20 cellular contexts compared by ENCODE assay signal in the genomic region with DNA sequence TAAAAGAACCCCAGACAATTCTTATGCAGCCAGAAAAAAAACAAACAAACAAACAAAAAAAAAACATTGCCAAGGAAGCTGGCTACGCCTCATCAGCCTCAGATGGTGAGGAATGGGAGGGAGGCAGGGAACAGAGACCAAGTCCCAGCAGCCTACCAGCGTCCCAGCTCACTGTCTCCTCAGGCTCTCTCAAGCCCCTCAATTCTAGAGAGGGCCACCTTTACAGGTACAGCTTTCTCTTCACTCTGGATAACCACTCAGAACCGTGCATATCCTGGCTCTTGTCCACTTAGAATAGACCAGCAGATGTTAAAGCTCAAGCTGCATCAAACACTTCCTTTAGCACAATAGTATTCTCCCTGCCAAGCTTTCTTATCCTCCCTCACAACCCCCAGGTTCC.
A peak's percentile ranks its signal among the peaks of the same experiment; 100 is the strongest.
DNase-seq lines count a peak whose midpoint lies in the region; ATAC-seq, FAIRE-seq and TF ChIP-seq lines count a peak whose summit lies in the region.
"Had no signal": no experiment of that assay in that cellular context is flagged by ENCODE, and none has a peak within 500 bp of the region (broad histone marks: within the 10 kb centered on the region; RNA-seq: fewer than 3 reads in every experiment).

No MANE protein-coding gene starts in this region.

- no peaks in the 10 kb centered on the region for H3K79me2 ChIP-seq in H9 (ENCODE audit: insufficient read depth, low read length)

- H3K36me3 ChIP-seq in Caco-2 (ENCODE audit: control insufficient read depth, insufficient read depth, low read length), result no peaks in the 10 kb centered on the region
- H3K36me3 ChIP-seq in bronchial epithelial cell (ENCODE audit: control insufficient read depth, insufficient read depth, low read length), result no peaks in the 10 kb centered on the region
- H3K36me3 ChIP-seq: BLaER1 treated with 17β-estradiol and CSF1 and Interleukin-3, amounts not matched to agents 10 nM and 100 nM had no signal

- H3K23me2 ChIP-seq in H9 (ENCODE audit: insufficient read length, low read depth, low read length, poor library complexity, severe bottlenecking), result no peaks in the 10 kb centered on the region

- H3K9me3 ChIP-seq in Caco-2, result no peaks in the 10 kb centered on the region
- H3K9me3 ChIP-seq in H9 (ENCODE audit: control insufficient read depth, low read depth, low read length), result no peaks in the 10 kb centered on the region

- H2BK15ac ChIP-seq in H9 (ENCODE audit: low read depth, low read length), result no peak overlapping the region

- no peaks in the 10 kb centered on the region for H3K36me3 Mint-ChIP-seq in Caco-2 (ENCODE audit: insufficient read depth, unreplicated experiment)
- H3K36me3 Mint-ChIP-seq in H9 (ENCODE audit: insufficient read depth in 1 of 3, low read depth in 3 of 3), result peaks cover 2 to 6% (median 3%) of the 10 kb centered on the region in 3 experiments; a peak in 5 of 7 replicates
- H3K36me3 Mint-ChIP-seq: CD8-positive, alpha-beta T cell had no signal

- no peak overlapping the region for H2BK20ac ChIP-seq in H9 (ENCODE audit: low read depth, low read length, poor library complexity, severe bottlenecking)

- no peak overlapping the region for H3K14ac ChIP-seq in H9 (ENCODE audit: insufficient read depth, low read length)

- H3K4me1 Mint-ChIP-seq in Caco-2 (ENCODE audit: low read depth, unreplicated experiment) (no peaks in the 10 kb centered on the region), H9 (peaks cover 21 to 25% of the 10 kb centered on the region in 2 experiments)
- H3K4me1 Mint-ChIP-seq: B cell, IgD-negative memory B cell had no signal

- intact Hi-C loops in Caco-2 (cut with micrococcal nuclease; ENCODE audit: unreplicated experiment), result no loop called here
- intact Hi-C loops in Right ventricle myocardium inferior (cut with DNase I), result no loop called here
- intact Hi-C loops in lower leg skin (cut with DNase I; ENCODE audit: low total_unique reads), result no loop called here

- no peak overlapping the region for H4K5ac ChIP-seq in H9 (ENCODE audit: insufficient read length, low read depth, low read length)

- H3K4ac ChIP-seq in H9 (ENCODE audit: low read depth, low read length), result no peak overlapping the region

- no peak overlapping the region for H3K9ac ChIP-seq in H9 (ENCODE audit: extremely low read depth, insufficient read length, low read length)
- H3K9ac ChIP-seq: BLaER1 treated with 17β-estradiol and CSF1 and Interleukin-3, amounts not matched to agents 10 nM and 100 nM; GM23248 had no signal

- H3K56ac ChIP-seq in H9 (ENCODE audit: insufficient read length, low read depth, low read length), result no peak overlapping the region

- CTCF ChIA-PET in Caco-2 (lab: Charles Lee), result no interaction called here

- H2AFZ ChIP-seq in H9 (ENCODE audit: low read length), result no peak overlapping the region
- H2AFZ ChIP-seq: GM23248 had no signal

- H3K23ac ChIP-seq in H9 (ENCODE audit: insufficient read length, low read depth, low read length), result no peak overlapping the region

- POLR2A ChIA-PET in Caco-2 (lab: Charles Lee), result interaction anchor here (0.5 kb wide), 1 partner anchor 518 kb away, joined by 9 read pairs; no protein-coding TSS in a partner anchor

- H3K79me1 ChIP-seq in H9 (ENCODE audit: insufficient read depth, low read depth, low read length, poor library complexity, severe bottlenecking), result no peaks in the 10 kb centered on the region

- H3K4me1 ChIP-seq in Caco-2, result peaks cover 20% of the 10 kb centered on the region
- H3K4me1 ChIP-seq in H9 (ENCODE audit: insufficient read depth, low read length), result peaks cover 7% of the 10 kb centered on the region; the same call in 1 of the 2 replicates
- H3K4me1 ChIP-seq: BLaER1 treated with 17β-estradiol and CSF1 and Interleukin-3, amounts not matched to agents 10 nM and 100 nM had no signal

- WGBS in H9 (ENCODE audit: extremely low coverage, insufficient read length, low lambda C conversion rate), result no CpG with 5 or more reads among the region's 3 CpGs
- WGBS in lower leg skin, 2 donors, result 76% methylated on average over 3 of the region's 3 CpGs

- no peak overlapping the region for H4K91ac ChIP-seq in H9 (ENCODE audit: insufficient read length, low read depth, low read length)

- H2AK5ac ChIP-seq in H9 (ENCODE audit: insufficient read length, low read length), result no peak overlapping the region

- no peak overlapping the region for H3K18ac ChIP-seq in H9 (ENCODE audit: insufficient read length, low read depth, low read length)

- no peak overlapping the region for H4K8ac ChIP-seq in H9 (replicated peaks; ENCODE audit: insufficient read length, low read depth, low read length)

- FAIRE-seq in bronchial epithelial cell (lab: Jason Lieb, UNC), result peak; percentile 72
- FAIRE-seq: GM19239, HTR-8/SVneo had no signal

- DNase-seq in Caco-2 (no peak), H9 (no peak), bronchial epithelial cell (ENCODE audit: low read depth) (no peak), left kidney (ENCODE audit: low read depth, low spot score) (peak; percentile 7), Right ventricle myocardium inferior (ENCODE audit: missing footprints) (no peak), lower leg skin (ENCODE audit: low spot score in 2 of 2) (no peak), NCI-H82 treated with DMSO at 0.1 percent for 48 hours (lab: John Stamatoyannopoulos, UW; ENCODE audit: unreplicated experiment) (no peak)
- DNase-seq: CD8-positive, alpha-beta T cell; DMS 273 treated with DMSO at 0.1 percent for 48 hours; DMS79; GDM1; GM23248; H7; KBM-7 had no signal

- H3K9me3 Mint-ChIP-seq in Caco-2 (ENCODE audit: unreplicated experiment) (peaks cover 9% of the 10 kb centered on the region), H9 (peaks cover 4% of the 10 kb centered on the region in 2 experiments; a peak in 3 of 5 replicates)
- H3K9me3 Mint-ChIP-seq: CD8-positive, alpha-beta T cell had no signal

- TF ChIP-seq CTCF in Caco-2 (IDR thresholded peaks at IDR 0.05; ENCODE audit: insufficient read depth in 1 of 2, low read depth in 1 of 2, low read length in 1 of 2, severe bottlenecking in 1 of 2, unreplicated experiment in 1 of 2) (no peak), H9 (conservative IDR thresholded peaks at IDR 0.05) (no peak), bronchial epithelial cell (IDR thresholded peaks at IDR 0.05; ENCODE audit: insufficient read depth, low read length, severe bottlenecking) (no peak), lower leg skin (IDR thresholded peaks at IDR 0.05) (no peak)

- no peak overlapping the region for H3K27ac ChIP-seq in H9 (ENCODE audit: insufficient read length, low read depth, low read length)
- H3K27ac ChIP-seq: BLaER1 treated with 17β-estradiol and CSF1 and Interleukin-3, amounts not matched to agents 10 nM and 100 nM; GM23248 had no signal

- no peak overlapping the region for H3T11ph ChIP-seq in H9 (ENCODE audit: low read length)

- H2BK5ac ChIP-seq in H9 (ENCODE audit: insufficient read length, low read length), result no peak overlapping the region

- H3K4me3 Mint-ChIP-seq in Caco-2 (ENCODE audit: unreplicated experiment) (no peak overlapping the region), H9 (no peak overlapping the region)
- H3K4me3 Mint-ChIP-seq: B cell; CD8-positive, alpha-beta T cell; IgD-negative memory B cell had no signal

- TF ChIP-seq POLR2A in lower leg skin (IDR thresholded peaks at IDR 0.05), result no peak

- H3K4me3 ChIP-seq in Caco-2 (ENCODE audit: low read depth, low read length) (no peak overlapping the region), bronchial epithelial cell (ENCODE audit: low read depth, low read length) (no peak overlapping the region), lower leg skin (ENCODE audit: low read depth, poor library complexity, severe bottlenecking) (no peak overlapping the region)
- H3K4me3 ChIP-seq: BLaER1 treated with 17β-estradiol and CSF1 and Interleukin-3, amounts not matched to agents 10 nM and 100 nM; GM23248 had no signal

- H2BK120ac ChIP-seq in H9 (ENCODE audit: low read depth, low read length, poor library complexity, severe bottlenecking), result no peak overlapping the region

- H3K27me3 Mint-ChIP-seq in Caco-2 (ENCODE audit: insufficient read depth, unreplicated experiment) (no peaks in the 10 kb centered on the region), H9 (ENCODE audit: low read depth) (no peaks in the 10 kb centered on the region)

- peak overlapping the region; percentile 32 for H3K27ac Mint-ChIP-seq in Caco-2 (ENCODE audit: unreplicated experiment)
- H3K27ac Mint-ChIP-seq in H9, result peak overlapping the region in 2 of 3 experiments; percentile 17 to 62; a peak in 2 of 7 replicates
- H3K27ac Mint-ChIP-seq: B cell; CD8-positive, alpha-beta T cell; IgD-negative memory B cell had no signal

- H2BK12ac ChIP-seq in H9 (ENCODE audit: insufficient read length, low read depth, low read length), result no peak overlapping the region

- BruUV-seq in Caco-2 (replicated peaks; lab: Mats Ljungman, UMichigan), result no TSS peak

- no peaks in the 10 kb centered on the region for H4K20me1 ChIP-seq in H9 (ENCODE audit: control insufficient read depth, insufficient read depth, insufficient read length)
- H4K20me1 ChIP-seq: BLaER1 treated with 17β-estradiol and CSF1 and Interleukin-3, amounts not matched to agents 10 nM and 100 nM had no signal

- no peak overlapping the region for H3K4me2 ChIP-seq in H9 (ENCODE audit: insufficient read depth, insufficient read length, low read length)
- H3K4me2 ChIP-seq: BLaER1 treated with 17β-estradiol and CSF1 and Interleukin-3, amounts not matched to agents 10 nM and 100 nM had no signal

- no peak for ATAC-seq in GM21576 (IDR thresholded peaks at IDR 0.05; ENCODE audit: unreplicated experiment)
- ATAC-seq in Right ventricle myocardium inferior, result no peak
- ATAC-seq: CD8-positive, alpha-beta T cell had no signal

- H3K27me3 ChIP-seq in Caco-2 (replicated peaks; ENCODE audit: control insufficient read depth, insufficient read depth, low read length) (no peaks in the 10 kb centered on the region), H9 (ENCODE audit: insufficient read depth, low read length) (no peaks in the 10 kb centered on the region), bronchial epithelial cell (ENCODE audit: control insufficient read depth, insufficient read depth, low read length) (no peaks in the 10 kb centered on the region)
- H3K27me3 ChIP-seq: BLaER1 treated with 17β-estradiol and CSF1 and Interleukin-3, amounts not matched to agents 10 nM and 100 nM had no signal
